In the genomic region with DNA sequence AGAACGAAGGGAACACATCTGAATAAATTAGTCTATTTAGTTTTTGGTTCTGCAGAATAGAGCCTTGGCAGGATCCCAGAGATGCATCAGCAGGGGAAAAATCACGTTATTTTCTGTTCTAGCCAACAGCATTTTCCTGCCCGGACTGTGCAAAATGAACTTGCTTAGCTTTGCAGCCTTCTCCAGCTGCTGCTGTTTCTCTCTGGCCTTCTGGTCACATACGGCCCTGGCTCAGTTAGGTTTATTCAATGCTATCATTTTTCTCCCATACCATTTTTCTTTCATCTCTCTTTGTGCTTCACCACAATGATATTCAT, we compare ENCODE assay signal across 12 cellular contexts.
DNase-seq lines count a peak whose midpoint lies in the region; ATAC-seq and TF ChIP-seq lines count a peak whose summit lies in the region.
"Had no signal": no experiment of that assay in that cellular context is flagged by ENCODE, and none has a peak within 500 bp of the region (broad histone marks: within the 10 kb centered on the region; RNA-seq: fewer than 3 reads in every experiment).

No MANE protein-coding gene starts in this region.

- peak overlapping the region; percentile 39; the same call in 1 of the 2 replicates for H3K4me3 ChIP-seq in Karpas-422 (ENCODE audit: low read length)
- H3K4me3 ChIP-seq: lung, upper lobe of right lung had no signal

- POLR2A ChIA-PET in RWPE1 (lab: Yijun Ruan, JAX; ENCODE audit: low non-redundant PET), result no interaction called here

- no peaks in the 10 kb centered on the region for H3K36me3 ChIP-seq in Karpas-422 (ENCODE audit: insufficient read depth, low read length)
- H3K36me3 ChIP-seq: upper lobe of right lung had no signal

- H3K9ac ChIP-seq in Karpas-422 (ENCODE audit: low read length), result 0 out of 2 replicates have a peak overlapping the region, but pooled peaks have one; percentile 6

- H3K4me1 Mint-ChIP-seq in brain, result peaks cover 72% of the 10 kb centered on the region

- peak overlapping the region in 3 of 5 experiments; percentile 5 to 56 (median 12) for H3K4me3 Mint-ChIP-seq in brain

- no peaks in the 10 kb centered on the region for H3K9me2 ChIP-seq in Karpas-422 (replicated peaks; ENCODE audit: insufficient read depth, low read length)

- peaks cover 0 to 5% (median 3%) of the 10 kb centered on the region in 5 experiments for H3K9me3 Mint-ChIP-seq in brain

- peak; percentile 12 for ATAC-seq in GM19397 (IDR thresholded peaks at IDR 0.05; ENCODE audit: unreplicated experiment)
- ATAC-seq: upper lobe of right lung had no signal

- DNase-seq in Karpas-422 (no peak), occipital lobe (lab: John Stamatoyannopoulos, UW) (peak; percentile 47), HK-2 (ENCODE audit: unreplicated experiment) (no peak), GF-D8 (lab: John Stamatoyannopoulos, UW) (no peak), RWPE1 (ENCODE audit: low spot score) (no peak)
- DNase-seq: foreskin melanocyte, NCI-H146, T-helper 9 cell, upper lobe of right lung had no signal

- CTCF ChIA-PET in RWPE1 (lab: Yijun Ruan, JAX), result no interaction called here

- H3K27me3 Mint-ChIP-seq in brain, result peaks cover 4% of the 10 kb centered on the region

- no peaks in the 10 kb centered on the region for H3K79me2 ChIP-seq in Karpas-422 (ENCODE audit: low read length)

- H3K9me3 ChIP-seq in Karpas-422 (ENCODE audit: low read length), result no peaks in the 10 kb centered on the region
- H3K9me3 ChIP-seq: upper lobe of right lung had no signal

- H2AFZ ChIP-seq in Karpas-422 (ENCODE audit: low read length), result peak overlapping the region; percentile 12; the same call in 1 of the 2 replicates

- peak overlapping the region; percentile 44 to 87 (median 64) for H3K27ac Mint-ChIP-seq in brain

- H3K36me3 Mint-ChIP-seq in brain, result no peaks in the 10 kb centered on the region

- H3K4me1 ChIP-seq in Karpas-422 (ENCODE audit: low read length), result peaks cover 18% of the 10 kb centered on the region
- H3K4me1 ChIP-seq: upper lobe of right lung had no signal

- TF ChIP-seq CTCF in brain (conservative IDR thresholded peaks at IDR 0.05) (no peak), RWPE1 (conservative IDR thresholded peaks at IDR 0.05; ENCODE audit: low read depth) (no peak)

- no peaks in the 10 kb centered on the region for H3K27me3 ChIP-seq in Karpas-422 (ENCODE audit: low read length)
- H3K27me3 ChIP-seq: upper lobe of right lung had no signal

- H3K27ac ChIP-seq in Karpas-422 (ENCODE audit: low read length) (no peak overlapping the region), RWPE1 (no peak overlapping the region)
- H3K27ac ChIP-seq: upper lobe of right lung had no signal

- H4K20me1 ChIP-seq in Karpas-422 (ENCODE audit: insufficient read depth, low read depth, low read length), result no peaks in the 10 kb centered on the region

- peak overlapping the region; percentile 64 for H3K4me2 ChIP-seq in Karpas-422 (ENCODE audit: low read depth, low read length, poor library complexity, severe bottlenecking)
